ENCODE assay signal across 8 cellular contexts in genomic region chr17:65121916-65122821, GRCh38. TPM values are rescaled to one million over a fixed set of nuclear protein-coding genes. Genes with fewer than 3 reads are reported as not detected.
DNase-seq lines count a peak whose midpoint lies in the region; ATAC-seq, FAIRE-seq and TF ChIP-seq lines count a peak whose summit lies in the region.

No MANE protein-coding gene starts in this region.

- H3K4me1 ChIP-seq in osteoblast (ENCODE audit: insufficient read depth, low read length) = peaks cover 11% of the 10 kb centered on the region
- peaks cover 0 to 4% of the 10 kb centered on the region in 2 donors for H3K4me1 ChIP-seq in small intestine (ENCODE audit: control insufficient read depth in 2 of 2, insufficient read depth in 1 of 2, low read depth in 1 of 2, low read length in 1 of 2)

- no peak overlapping the region for H2AFZ ChIP-seq in osteoblast (ENCODE audit: low read length)

- no peaks in the 10 kb centered on the region for H4K20me1 ChIP-seq in osteoblast (ENCODE audit: insufficient read depth, low read length)

- DNase-seq in GM19239 (ENCODE audit: insufficient read length, low spot score) (no peak), NAMALWA (ENCODE audit: low spot score) (peak; percentile 65), coronary artery (ENCODE audit: low spot score) (no peak), osteoblast (ENCODE audit: insufficient read length, low spot score, missing footprints) (no peak), small intestine (no peak), NK-92 (lab: John Stamatoyannopoulos, UW; ENCODE audit: unreplicated experiment) (no peak), AG08396 (ENCODE audit: low spot score) (no peak)

- peak overlapping the region in 1 of 2 donors; percentile 84 for H3K27ac ChIP-seq in coronary artery
- H3K27ac ChIP-seq in osteoblast (ENCODE audit: low read depth, low read length) = no peak overlapping the region
- H3K27ac ChIP-seq in small intestine (ENCODE audit: low read depth in 1 of 2, low read length in 1 of 2) = no peak overlapping the region

- no peaks in the 10 kb centered on the region for H3K79me2 ChIP-seq in osteoblast (ENCODE audit: insufficient read depth, low read length)

- H3K27me3 ChIP-seq in osteoblast (ENCODE audit: insufficient read depth, low read length) (peaks cover 2% of the 10 kb centered on the region), small intestine (ENCODE audit: control insufficient read depth in 2 of 2, insufficient read depth in 2 of 2, low read length in 2 of 2) (no peaks in the 10 kb centered on the region)

- H3K36me3 ChIP-seq in osteoblast (ENCODE audit: insufficient read depth, low read length) = no peaks in the 10 kb centered on the region
- no peaks in the 10 kb centered on the region for H3K36me3 ChIP-seq in small intestine (ENCODE audit: control insufficient read depth in 2 of 2, insufficient read depth in 2 of 2, low read length in 2 of 2)

- H3K4me3 ChIP-seq in coronary artery (peak overlapping the region; percentile 80), osteoblast (ENCODE audit: insufficient read depth, low read length) (peak overlapping the region; percentile 78), small intestine (ENCODE audit: low read depth in 1 of 2, low read length in 2 of 2) (peak overlapping the region in 1 of 2 donors; percentile 66)

- WGBS in small intestine, 3 donors = 55 to 71% (median 65%) methylated on average over 12 of the region's 12 CpGs

- ATAC-seq in HG02852 (IDR thresholded peaks at IDR 0.05; ENCODE audit: unreplicated experiment) = no peak

- H3K9me3 ChIP-seq in osteoblast (ENCODE audit: low read depth, low read length) = no peaks in the 10 kb centered on the region
- H3K9me3 ChIP-seq in small intestine (ENCODE audit: control insufficient read depth, low read depth) = no peaks in the 10 kb centered on the region

- H3K4me2 ChIP-seq in osteoblast (ENCODE audit: insufficient read depth, low read length) = peak overlapping the region; percentile 89

- FAIRE-seq in GM19239 (lab: Jason Lieb, UNC) = peak; percentile 64
- no peak for FAIRE-seq in small intestine (lab: Jason Lieb, UNC)

- TF ChIP-seq CTCF in coronary artery (IDR thresholded peaks at IDR 0.05) (no peak), osteoblast (IDR thresholded peaks at IDR 0.05; ENCODE audit: extremely low read depth, low read depth, low read length) (no peak)

RNA-seq across cellular contexts. Expression of gene RGS9, which starts 15.0 kb away (rescaled TPM):
- total RNA-seq in osteoblast = 0.36 and 0.59 TPM in 2 replicates
- polyA plus RNA-seq in small intestine = 1 to 10 TPM; 2.4 to 4.7 (median 4.5) TPM
